In the genomic region with DNA sequence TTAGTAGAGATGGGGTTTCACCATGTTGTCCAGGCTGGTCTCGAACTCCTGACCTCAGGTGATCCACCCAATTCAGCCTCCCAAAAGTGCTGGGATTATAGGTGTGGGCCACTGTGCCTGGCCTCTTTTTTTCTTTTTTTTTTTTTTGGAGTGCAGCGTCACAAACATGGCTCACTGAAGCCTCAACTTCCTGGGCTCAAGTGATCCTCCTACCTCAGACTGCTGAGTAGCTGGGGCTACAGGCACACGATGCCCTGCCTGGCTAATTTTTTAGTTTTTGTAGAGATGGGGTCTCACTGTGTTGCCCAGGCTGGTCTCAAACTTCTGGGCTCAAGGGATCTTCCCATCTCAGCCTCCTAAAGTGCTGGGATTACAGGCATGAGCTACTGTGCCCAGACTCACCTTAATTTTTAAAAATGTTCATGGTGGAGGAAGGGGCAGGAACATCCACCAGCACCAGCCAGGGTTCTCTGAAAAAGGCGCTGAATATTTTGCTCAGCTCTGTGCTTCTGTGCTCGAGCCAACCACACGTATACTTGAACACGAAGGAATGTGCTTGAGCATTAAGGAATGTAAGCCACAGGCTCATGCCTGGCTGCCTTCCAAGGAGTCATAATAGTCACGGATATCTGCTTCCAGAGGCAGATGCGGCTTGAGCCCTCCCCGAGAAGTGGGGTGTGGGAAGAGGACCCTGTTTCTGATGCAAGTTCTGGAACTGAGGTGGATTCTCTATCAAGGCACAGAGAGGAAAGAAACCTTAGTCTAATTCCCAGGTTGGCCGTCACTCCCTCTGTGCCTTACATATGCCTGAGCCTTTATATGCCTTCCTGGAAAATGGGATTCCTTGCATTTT, we compare ENCODE assay signal across 11 cellular contexts.
DNase-seq lines count a peak whose midpoint lies in the region; ATAC-seq and TF ChIP-seq lines count a peak whose summit lies in the region.
"Had no signal": no experiment of that assay in that cellular context is flagged by ENCODE, and none has a peak within 500 bp of the region (broad histone marks: within the 10 kb centered on the region; RNA-seq: fewer than 3 reads in every experiment).

No MANE protein-coding gene starts in this region.

- H3K4me3 ChIP-seq in cardiac fibroblast (replicated peaks in 1 of 2; ENCODE audit: low read depth in 2 of 2, low read length in 2 of 2): no peak overlapping the region
- peak overlapping the region in 1 of 2 experiments; percentile 16 for H3K4me3 ChIP-seq in mesenchymal stem cell (ENCODE audit: insufficient read depth in 1 of 2, low read depth in 1 of 2, low read length in 2 of 2)

- WGBS in mesenchymal stem cell: 0% methylated on average over 9 of the region's 11 CpGs

- peak overlapping the region in 1 of 2 experiments; percentile 52 for H3K18ac ChIP-seq in mesenchymal stem cell (ENCODE audit: low read depth in 1 of 2, low read length in 2 of 2)

- H4K8ac ChIP-seq in mesenchymal stem cell (ENCODE audit: low read length): no peak overlapping the region

- TF ChIP-seq CTCF in cardiac fibroblast (IDR thresholded peaks at IDR 0.05; ENCODE audit: low read depth, low read length): no peak

- H3K4me2 ChIP-seq in mesenchymal stem cell (ENCODE audit: low read length, poor library complexity, severe bottlenecking): peak overlapping the region; percentile 40

- peak overlapping the region; percentile 91 for H3K27ac ChIP-seq in mesenchymal stem cell (ENCODE audit: low read length, poor library complexity, severe bottlenecking)

- no peaks in the 10 kb centered on the region for H3K79me1 ChIP-seq in mesenchymal stem cell (replicated peaks; ENCODE audit: low read length, poor library complexity, severe bottlenecking)

- H3K14ac ChIP-seq in mesenchymal stem cell (ENCODE audit: low read length in 2 of 2): no peak overlapping the region

- peak overlapping the region; percentile 54 for H2BK5ac ChIP-seq in mesenchymal stem cell (ENCODE audit: low read depth, low read length, poor library complexity, severe bottlenecking)

- ATAC-seq in HG03135 (IDR thresholded peaks at IDR 0.05; ENCODE audit: unreplicated experiment): no peak
- no peak for ATAC-seq in HG02642 (IDR thresholded peaks at IDR 0.05; ENCODE audit: poor library complexity, unreplicated experiment)
- no peak for ATAC-seq in GM19455 (IDR thresholded peaks at IDR 0.05; ENCODE audit: unreplicated experiment)

- peaks cover 0 to 3% of the 10 kb centered on the region in 2 experiments for H3K36me3 ChIP-seq in mesenchymal stem cell (ENCODE audit: control insufficient read depth in 1 of 2, insufficient read depth in 2 of 2, low read depth in 1 of 2, low read length in 2 of 2)

- no peak overlapping the region for H2AFZ ChIP-seq in mesenchymal stem cell (ENCODE audit: low read depth, low read length)

- H2BK120ac ChIP-seq in mesenchymal stem cell (ENCODE audit: low read depth, low read length): peak overlapping the region; percentile 95

- H3K4me1 ChIP-seq in mesenchymal stem cell (ENCODE audit: control insufficient read depth, insufficient read depth, low read depth, low read length): peaks cover 13% of the 10 kb centered on the region

- no peak overlapping the region for H3K4ac ChIP-seq in mesenchymal stem cell (ENCODE audit: low read depth in 1 of 2, low read length in 2 of 2)

- DNase-seq in AG08395 (ENCODE audit: low spot score) (peak; percentile 89), NCI-H2029 treated with DMSO at 0.1 percent for 48 hours (lab: John Stamatoyannopoulos, UW) (peak; percentile 66), cardiac fibroblast (ENCODE audit: low read depth in 2 of 2) (peak; percentile 98 to 99), mesenchymal stem cell (peak; percentile 96), SK-N-DZ (ENCODE audit: low spot score) (no peak)
- DNase-seq: activated naive CD8-positive, alpha-beta T cell treated with anti-CD3 and anti-CD28 coated beads, Interleukin-2, amount 10 ng/mL, durations not matched to agents 7 days and 5 days; GF-D8; substantia nigra had no signal

- peak overlapping the region; percentile 75 for H3K9ac ChIP-seq in mesenchymal stem cell (ENCODE audit: low read length)

- no peak overlapping the region for H3K23ac ChIP-seq in mesenchymal stem cell (ENCODE audit: low read length in 2 of 2)

- H2BK15ac ChIP-seq in mesenchymal stem cell (ENCODE audit: low read depth, poor library complexity, severe bottlenecking): no peak overlapping the region

- no peak overlapping the region for H2AK5ac ChIP-seq in mesenchymal stem cell (ENCODE audit: low read length, severe bottlenecking)

- no peaks in the 10 kb centered on the region for H3K9me3 ChIP-seq in mesenchymal stem cell (ENCODE audit: control insufficient read depth, low read length)

- H4K91ac ChIP-seq in mesenchymal stem cell (ENCODE audit: low read length): no peak overlapping the region

- no peaks in the 10 kb centered on the region for H3K27me3 ChIP-seq in mesenchymal stem cell (ENCODE audit: control insufficient read depth in 1 of 2, insufficient read depth in 1 of 2, low read length in 2 of 2)

- peak overlapping the region in 1 of 2 experiments; percentile 81 for H2BK12ac ChIP-seq in mesenchymal stem cell (ENCODE audit: low read length in 2 of 2)
